ENCODE assay signal across 23 cellular contexts in the genomic region with DNA sequence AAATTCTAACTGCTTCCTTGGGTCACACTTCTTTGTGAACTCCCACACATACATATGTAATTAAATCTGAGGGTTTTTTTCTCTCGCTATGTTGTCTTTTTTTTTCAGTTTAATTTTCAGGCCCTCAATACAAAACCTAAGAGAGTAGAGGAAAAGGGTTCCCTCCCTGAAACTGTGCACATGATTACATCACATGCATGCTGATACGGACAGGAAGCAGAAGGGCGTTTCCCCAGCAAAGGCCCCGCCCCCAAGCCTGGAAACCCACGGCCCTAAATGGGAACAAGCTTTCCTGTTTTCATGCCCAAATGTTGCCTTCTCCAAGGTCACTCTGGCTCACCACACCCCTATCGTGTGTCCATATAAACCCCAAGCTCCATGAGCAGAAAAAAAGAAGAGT.
"Had no signal": no experiment of that assay in that cellular context is flagged by ENCODE, and none has a peak within 500 bp of the region (broad histone marks: within the 10 kb centered on the region; RNA-seq: fewer than 3 reads in every experiment).

No MANE protein-coding gene starts in this region.

- ATAC-seq: effector memory CD8-positive, alpha-beta T cell; gastrocnemius medialis; left cardiac atrium; left lung; mucosa of descending colon; natural killer cell treated with Interleukin-12 subunit alpha and Interleukin-12 subunit beta and Interleukin-15 and Interleukin-18, amount 100 ng/mL, for 72 hours; sciatic nerve had no signal

- H3K4me3 ChIP-seq: gastrocnemius medialis, left lung, mucosa of descending colon, prostate gland, right atrium auricular region, smooth muscle cell, testis, tibial artery had no signal

- H3K27ac ChIP-seq: gastrocnemius medialis, left lung, prostate gland, right atrium auricular region, testis, tibial artery had no signal

- H3K36me3 ChIP-seq: gastrocnemius medialis, left lung, prostate gland, right atrium auricular region, tibial artery had no signal

- H3K4me1 ChIP-seq: gastrocnemius medialis, left lung, prostate gland, right atrium auricular region, testis, tibial artery had no signal

- H3K4me2 ChIP-seq: smooth muscle cell had no signal

- H3K9me3 ChIP-seq: gastrocnemius medialis, left lung, mucosa of descending colon, prostate gland, right atrium auricular region, testis, tibial artery had no signal

- DNase-seq: cortex of kidney; effector memory CD8-positive, alpha-beta T cell; foreskin fibroblast; gastrocnemius medialis; head of caudate nucleus; left cardiac atrium; left lung; mesenchymal stem cell; mucosa of descending colon; naive B cell; stimulated activated CD4-positive, alpha-beta T cell treated with anti-CD3 and anti-CD28 coated beads, Interleukin-12 subunit alpha, Interleukin-12 subunit beta, amount 100 ng/mL, for 4 hours; stimulated activated CD4-positive, alpha-beta T cell treated with anti-CD3 and anti-CD28 coated beads, Interleukin-1b, Interleukin-23, amount 100 ng/mL, for 48 hours; stimulated activated CD4-positive, alpha-beta T cell treated with anti-CD3 and anti-CD28 coated beads, Interleukin-4, amount 100 ng/mL, for 1 hour; stimulated activated CD8-positive, alpha-beta memory T cell treated with anti-CD3 and anti-CD28 coated beads, Interleukin-4, amount 100 ng/mL, for 48 hours; stimulated activated naive CD4-positive, alpha-beta T cell treated with Interleukin-2 at 50 U/mL for 16 hours; substantia nigra; testis; tibial artery had no signal

- H3K27me3 ChIP-seq: right atrium auricular region, testis had no signal
